Comparison of ENCODE assay signal across 8 cellular contexts in the genomic region with DNA sequence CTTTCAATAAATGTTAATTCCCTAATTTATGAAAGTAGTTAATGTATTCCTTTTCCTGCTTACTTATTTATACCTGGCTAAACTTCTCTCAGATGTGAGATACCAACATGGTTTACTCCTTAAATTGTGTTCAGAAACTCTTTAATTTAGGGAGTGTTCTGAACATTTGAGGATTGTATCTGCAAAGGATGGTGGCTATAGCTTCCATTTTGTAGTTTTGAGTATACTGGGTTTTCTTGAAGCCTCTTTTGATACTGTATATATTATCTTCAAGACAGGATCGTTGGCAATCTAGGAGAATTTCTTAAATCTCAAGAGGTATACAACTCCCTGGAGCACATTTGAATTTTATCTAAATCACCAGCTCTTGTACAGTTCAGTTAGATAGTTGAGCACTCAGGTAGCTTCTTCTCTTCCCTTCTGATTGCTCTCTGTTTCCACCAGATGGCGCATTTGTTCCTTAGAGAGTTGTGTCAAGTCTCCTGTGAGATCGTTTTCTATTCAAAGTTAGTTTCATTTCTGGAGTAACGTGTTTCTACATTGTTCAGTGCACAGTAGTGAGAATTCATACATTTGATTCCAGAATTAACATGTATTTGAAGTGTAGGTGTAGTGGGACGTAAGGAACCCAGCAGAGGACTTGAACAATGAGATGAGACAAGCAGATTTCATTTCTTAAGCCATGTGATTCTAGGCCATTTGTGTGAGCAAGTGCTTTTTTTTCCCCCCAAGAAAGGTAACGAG.
DNase-seq lines count a peak whose midpoint lies in the region; ATAC-seq and TF ChIP-seq lines count a peak whose summit lies in the region.
"Not testable (repeated sequence)": the region's sequence is repeated elsewhere in the genome, so short reads cannot be mapped to it uniquely, and the experiment has no call there.

No MANE protein-coding gene starts in this region.

- DNase-seq in AG04450 (ENCODE audit: low read depth, low spot score) = peak; percentile 4
- DNase-seq in NCI-H1694 (lab: John Stamatoyannopoulos, UW) = peak; percentile 7
- DNase-seq in T follicular helper cell (ENCODE audit: low read depth) = peak; percentile 24
- peak; percentile 3 for DNase-seq in amniotic stem cell (lab: John Stamatoyannopoulos, UW)
- not testable (repeated sequence) for DNase-seq in Right ventricle myocardium inferior (ENCODE audit: missing footprints); progenitor cell of endocrine pancreas (ENCODE audit: low spot score, unreplicated experiment)

- POLR2A ChIA-PET in AG04450 (lab: Yijun Ruan, JAX) = interaction anchor here (0.6 kb wide), 1 partner anchor 119 kb away, joined by 4 read pairs; no protein-coding TSS in a partner anchor

- peak overlapping the region; percentile 51 for H3K27ac Mint-ChIP-seq in progenitor cell of endocrine pancreas

- H3K27ac ChIP-seq in AG04450 (ENCODE audit: low read depth, low read length) = not testable (repeated sequence)

- peak; percentile 40; the same call in 1 of the 2 replicates for TF ChIP-seq CTCF in AG04450 (IDR thresholded peaks at IDR 0.05; ENCODE audit: low read depth, low read length)
- peak; percentile 63 for TF ChIP-seq CTCF in progenitor cell of endocrine pancreas (IDR thresholded peaks at IDR 0.05; ENCODE audit: unreplicated experiment)

- CTCF ChIA-PET in AG04450 (lab: Charles Lee) = interaction anchor here (0.6 to 1.7 kb wide), 6 partner anchors 20 to 274 kb away, joined by 3 to 11 read pairs (median 3); no protein-coding TSS in a partner anchor

- not testable (repeated sequence) for H3K9me3 Mint-ChIP-seq in progenitor cell of endocrine pancreas (ENCODE audit: low read depth)

- not testable (repeated sequence) for H3K36me3 Mint-ChIP-seq in progenitor cell of endocrine pancreas (ENCODE audit: insufficient read depth)

- not testable (repeated sequence) for H3K4me1 Mint-ChIP-seq in progenitor cell of endocrine pancreas (ENCODE audit: low read depth)

- H3K27me3 Mint-ChIP-seq in progenitor cell of endocrine pancreas = not testable (repeated sequence)

- not testable (repeated sequence) for H3K4me3 Mint-ChIP-seq in progenitor cell of endocrine pancreas (ENCODE audit: low read depth)

- not testable (repeated sequence) for H3K9me3 ChIP-seq in AG04450 (ENCODE audit: control insufficient read depth, insufficient read depth, low read length)

- not testable (repeated sequence) for H3K27me3 ChIP-seq in AG04450 (ENCODE audit: control insufficient read depth, insufficient read depth, low read length)

- H3K4me3 ChIP-seq in AG04450 (ENCODE audit: low read depth, low read length) = peak overlapping the region; percentile 30

- peak; percentile 71 for ATAC-seq in GM18519 (IDR thresholded peaks at IDR 0.05; ENCODE audit: low FRiP score, unreplicated experiment)
- peak; percentile 68 for ATAC-seq in HG02938 (IDR thresholded peaks at IDR 0.05; ENCODE audit: unreplicated experiment)
- peak; percentile 75 for ATAC-seq in Right ventricle myocardium inferior

- intact Hi-C loops in Right ventricle myocardium inferior (cut with DNase I) = loop anchor here (5.0 kb wide), 1 partner anchor 273 kb away; no protein-coding TSS in a partner anchor
